Comparison of ENCODE assay signal across 22 cellular contexts in the genomic region with DNA sequence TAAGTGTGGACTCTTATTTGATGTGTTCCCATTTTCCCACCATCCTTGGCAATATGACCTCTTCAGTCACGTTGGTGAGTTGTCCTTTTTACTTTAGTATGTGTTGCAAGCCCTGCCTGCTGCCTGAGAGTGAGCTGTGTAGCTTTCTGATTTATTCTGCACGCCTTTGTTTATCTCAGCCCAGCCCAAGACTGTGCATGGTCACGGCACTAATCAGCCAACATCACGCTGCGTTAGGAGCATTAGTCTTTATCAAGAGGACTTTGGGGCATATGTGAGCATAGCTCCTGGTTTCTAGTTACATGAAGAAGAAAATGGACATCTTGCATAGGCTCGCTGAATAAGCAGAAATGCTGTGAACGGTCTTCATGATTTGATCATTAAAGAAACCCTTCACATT. TPM values are rescaled to one million over a fixed set of nuclear protein-coding genes. Genes with fewer than 3 reads are reported as not detected.
"Had no signal": no experiment of that assay in that cellular context is flagged by ENCODE, and none has a peak within 500 bp of the region (broad histone marks: within the 10 kb centered on the region; RNA-seq: fewer than 3 reads in every experiment).

No MANE protein-coding gene starts in this region.

- H3K36me3 ChIP-seq: brain microvascular endothelial cell, cardiac muscle cell had no signal

- H3K4me2 ChIP-seq: KMS-11 had no signal

- H3K27ac ChIP-seq: brain microvascular endothelial cell, cardiac muscle cell, KMS-11 had no signal

- H3K27me3 ChIP-seq: brain microvascular endothelial cell, cardiac muscle cell had no signal

- H3K4me3 ChIP-seq: cardiac muscle cell had no signal

- H3K9ac ChIP-seq: KMS-11 had no signal

- ATAC-seq: activated CD8-positive, alpha-beta memory T cell treated with anti-CD3 and anti-CD28 coated beads, Interleukin-2, amount 10 ng/mL, durations not matched to agents 7 days and 5 days; activated naive CD4-positive, alpha-beta T cell treated with anti-CD3 and anti-CD28 coated beads, Interleukin-2, amount 50 U/mL, for 72 hours; activated naive CD8-positive, alpha-beta T cell treated with anti-CD3 and anti-CD28 coated beads, Interleukin-2, amount 50 U/mL, for 24 hours; PC-3 had no signal

- DNase-seq: activated B cell treated with CpG ODN at 0.5 μM for 24 hours; activated CD4-positive, alpha-beta T cell treated with anti-CD3 and anti-CD28 coated beads for 1 hour; activated CD4-positive, alpha-beta T cell treated with anti-CD3 and anti-CD28 coated beads, Interleukin-2, amount 10 ng/mL, durations not matched to agents 24 days and 14 days; activated CD4-positive, alpha-beta T cell treated with anti-CD3 and anti-CD28 coated beads, Interleukin-2, amount 50 U/mL, for 48 hours; activated CD8-positive, alpha-beta memory T cell treated with anti-CD3 and anti-CD28 coated beads, Interleukin-2, amount 10 ng/mL, durations not matched to agents 7 days and 5 days; activated effector memory CD4-positive, alpha-beta T cell treated with anti-CD3 and anti-CD28 coated beads, Interleukin-2, amount 50 U/mL, for 16 hours; activated naive CD4-positive, alpha-beta T cell treated with Interleukin-2 at 50 U/mL for 16 hours; activated naive CD8-positive, alpha-beta T cell treated with anti-CD3 and anti-CD28 coated beads, Interleukin-2, amount 50 U/mL, for 24 hours; activated T-cell treated with anti-CD3 and anti-CD28 coated beads, Interleukin-2, amount 50 U/mL, for 24 hours; brain microvascular endothelial cell; NCI-H1092; NCI-H1417 treated with DMSO at 0.1 percent for 48 hours; NCI-H1694; NCI-H2029 treated with DMSO at 0.1 percent for 48 hours; NCI-H446; NCI-H524; PC-3; SHP77 had no signal

RNA-seq across cellular contexts. Expression of a gene that starts 6.1 kb away (rescaled TPM):
- total RNA-seq: activated B cell treated with CpG ODN at 0.5 μM for 24 hours had no signal
- polyA plus RNA-seq: IgD-negative memory B cell had no signal
